ENCODE assay signal across 5 cellular contexts in genomic region chr7:148234715-148235114, GRCh38.
"Had no signal": no experiment of that assay in that cellular context is flagged by ENCODE, and none has a peak within 500 bp of the region (broad histone marks: within the 10 kb centered on the region; RNA-seq: fewer than 3 reads in every experiment).

No MANE protein-coding gene starts in this region.

- H3K9me3 Mint-ChIP-seq: IgD-negative memory B cell had no signal

- DNase-seq: H9, HCEC 1CT had no signal

- H3K4me1 Mint-ChIP-seq: GM23338, H9, IgD-negative memory B cell had no signal

- H3K36me3 Mint-ChIP-seq: IgD-negative memory B cell had no signal

- H3K27ac Mint-ChIP-seq: GM23338, H9, IgD-negative memory B cell had no signal

- H3K4me3 Mint-ChIP-seq: GM23338, H9, IgD-negative memory B cell had no signal

- ATAC-seq: GM23338, HepG2 had no signal
